In the genomic region with DNA sequence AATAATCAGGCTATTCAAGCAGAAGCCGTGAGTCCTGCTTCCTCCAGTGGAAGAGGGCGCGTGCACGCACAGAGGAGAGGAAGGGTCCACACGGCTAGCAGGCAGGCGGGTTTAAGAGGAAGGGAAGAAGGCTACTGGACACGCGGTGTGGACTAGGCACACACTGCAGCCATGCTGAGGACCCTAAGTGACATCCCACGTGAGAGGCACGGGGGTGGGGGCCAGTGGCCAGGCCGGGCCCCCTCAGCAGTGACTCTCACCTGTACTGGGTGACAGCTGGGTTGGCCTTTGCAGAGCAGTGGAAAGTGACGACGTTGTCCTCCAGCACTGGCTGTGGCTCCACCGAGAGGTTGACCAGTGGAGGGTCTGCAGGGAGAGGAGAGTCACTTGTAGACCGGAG, we compare ENCODE assay signal across 33 cellular contexts.
"Had no signal": no experiment of that assay in that cellular context is flagged by ENCODE, and none has a peak within 500 bp of the region (broad histone marks: within the 10 kb centered on the region; RNA-seq: fewer than 3 reads in every experiment).

No MANE protein-coding gene starts in this region.

- H3K4me3 ChIP-seq: adrenal gland, ascending aorta, breast epithelium, coronary artery, dorsolateral prefrontal cortex had no signal

- H3K4me1 Mint-ChIP-seq: activated B cell treated with CpG ODN at 0.5 μM for 24 hours; activated CD4-positive, alpha-beta T cell treated with anti-CD3 and anti-CD28 coated beads for 36 hours; activated CD4-positive, alpha-beta T cell treated with anti-CD3 and anti-CD28 coated beads, Interleukin-2, amount 10 ng/mL, durations not matched to agents 24 days and 14 days; activated CD8-positive, alpha-beta memory T cell treated with anti-CD3 and anti-CD28 coated beads, Interleukin-2, amount 10 ng/mL, durations not matched to agents 7 days and 5 days; activated naive CD4-positive, alpha-beta T cell treated with anti-CD3 and anti-CD28 coated beads, Interleukin-2, amount 50 U/mL, for 24 hours; activated naive CD8-positive, alpha-beta T cell treated with anti-CD3 and anti-CD28 coated beads for 36 hours; activated naive CD8-positive, alpha-beta T cell treated with anti-CD3 and anti-CD28 coated beads, Interleukin-2, amount 50 U/mL, for 24 hours; central memory CD8-positive, alpha-beta T cell had no signal

- H3K9me3 Mint-ChIP-seq: activated naive CD4-positive, alpha-beta T cell treated with anti-CD3 and anti-CD28 coated beads, Interleukin-2, amount 50 U/mL, for 24 hours had no signal

- H3K27me3 Mint-ChIP-seq: activated CD4-positive, alpha-beta T cell treated with anti-CD3 and anti-CD28 coated beads for 36 hours; activated CD4-positive, alpha-beta T cell treated with anti-CD3 and anti-CD28 coated beads, Interleukin-2, amount 10 ng/mL, durations not matched to agents 24 days and 14 days; activated CD8-positive, alpha-beta memory T cell treated with anti-CD3 and anti-CD28 coated beads, Interleukin-2, amount 10 ng/mL, durations not matched to agents 7 days and 5 days; activated naive CD4-positive, alpha-beta T cell treated with anti-CD3 and anti-CD28 coated beads, Interleukin-2, amount 50 U/mL, for 24 hours; activated naive CD8-positive, alpha-beta T cell treated with anti-CD3 and anti-CD28 coated beads for 36 hours; activated naive CD8-positive, alpha-beta T cell treated with anti-CD3 and anti-CD28 coated beads, Interleukin-2, amount 50 U/mL, for 24 hours; central memory CD8-positive, alpha-beta T cell had no signal

- H3K27ac ChIP-seq: adrenal gland, ascending aorta, breast epithelium, coronary artery, WERI-Rb-1 had no signal

- ATAC-seq: activated CD4-positive, alpha-beta T cell treated with anti-CD3 and anti-CD28 coated beads for 36 hours; activated CD8-positive, alpha-beta memory T cell treated with anti-CD3 and anti-CD28 coated beads, Interleukin-2, amount 10 ng/mL, durations not matched to agents 7 days and 5 days; activated CD8-positive, alpha-beta T cell treated with anti-CD3 and anti-CD28 coated beads, Interleukin-2, amount 10 ng/mL, durations not matched to agents 7 days and 5 days; activated naive CD8-positive, alpha-beta T cell treated with anti-CD3 and anti-CD28 coated beads, Interleukin-2, amount 50 U/mL, for 24 hours; T-helper 17 cell had no signal

- H3K36me3 Mint-ChIP-seq: activated CD4-positive, alpha-beta memory T cell treated with anti-CD3 and anti-CD28 coated beads for 36 hours; activated CD8-positive, alpha-beta memory T cell treated with anti-CD3 and anti-CD28 coated beads, Interleukin-2, amount 10 ng/mL, durations not matched to agents 7 days and 5 days; activated naive CD4-positive, alpha-beta T cell treated with anti-CD3 and anti-CD28 coated beads, Interleukin-2, amount 50 U/mL, for 24 hours; activated naive CD8-positive, alpha-beta T cell treated with anti-CD3 and anti-CD28 coated beads for 36 hours had no signal

- H3K4me3 Mint-ChIP-seq: activated B cell treated with CpG ODN at 0.5 μM for 24 hours; activated CD4-positive, alpha-beta memory T cell treated with anti-CD3 and anti-CD28 coated beads for 36 hours; activated CD4-positive, alpha-beta T cell treated with anti-CD3 and anti-CD28 coated beads for 36 hours; activated CD4-positive, alpha-beta T cell treated with anti-CD3 and anti-CD28 coated beads, Interleukin-2, amount 10 ng/mL, durations not matched to agents 24 days and 14 days; activated CD8-positive, alpha-beta memory T cell treated with anti-CD3 and anti-CD28 coated beads, Interleukin-2, amount 10 ng/mL, durations not matched to agents 7 days and 5 days; activated CD8-positive, alpha-beta T cell treated with anti-CD3 and anti-CD28 coated beads, Interleukin-2, amount 10 ng/mL, durations not matched to agents 7 days and 5 days; activated naive CD4-positive, alpha-beta T cell treated with anti-CD3 and anti-CD28 coated beads for 36 hours; activated naive CD4-positive, alpha-beta T cell treated with anti-CD3 and anti-CD28 coated beads, Interleukin-2, amount 50 U/mL, for 24 hours; activated naive CD8-positive, alpha-beta T cell treated with anti-CD3 and anti-CD28 coated beads for 36 hours; activated naive CD8-positive, alpha-beta T cell treated with anti-CD3 and anti-CD28 coated beads, Interleukin-2, amount 50 U/mL, for 24 hours; activated T-helper 1 cell treated with anti-CD3 and anti-CD28 coated beads, Interleukin-12 subunit alpha, Interleukin-12 subunit beta, Interleukin-2, Interleukin-4 antibody, amounts not matched to agents 30 ng/mL and 10 ng/mL and 1 ng/mL, durations not matched to agents 14 hours and 24 hours and 36 hours; brain; central memory CD8-positive, alpha-beta T cell; dendritic cell treated with granulocyte-macrophage colony-stimulating factor and Interleukin-4, amounts not matched to agents 40 ng/mL and 50 ng/mL, for 4 days; endodermal cell; T-helper 17 cell; T-helper 2 cell treated with Interferon-gamma antibody and Interleukin-4, amounts not matched to agents 5 μg/mL and 100 μg/mL, for 36 hours had no signal

- H3K27ac Mint-ChIP-seq: activated B cell treated with CpG ODN at 0.5 μM for 24 hours; activated CD4-positive, alpha-beta memory T cell treated with anti-CD3 and anti-CD28 coated beads for 36 hours; activated CD4-positive, alpha-beta T cell treated with anti-CD3 and anti-CD28 coated beads for 36 hours; activated CD4-positive, alpha-beta T cell treated with anti-CD3 and anti-CD28 coated beads, Interleukin-2, amount 10 ng/mL, durations not matched to agents 24 days and 14 days; activated CD8-positive, alpha-beta memory T cell treated with anti-CD3 and anti-CD28 coated beads, Interleukin-2, amount 10 ng/mL, durations not matched to agents 7 days and 5 days; activated CD8-positive, alpha-beta T cell treated with anti-CD3 and anti-CD28 coated beads, Interleukin-2, amount 10 ng/mL, durations not matched to agents 7 days and 5 days; activated naive CD4-positive, alpha-beta T cell treated with anti-CD3 and anti-CD28 coated beads for 36 hours; activated naive CD4-positive, alpha-beta T cell treated with anti-CD3 and anti-CD28 coated beads, Interleukin-2, amount 50 U/mL, for 24 hours; activated naive CD8-positive, alpha-beta T cell treated with anti-CD3 and anti-CD28 coated beads for 36 hours; activated naive CD8-positive, alpha-beta T cell treated with anti-CD3 and anti-CD28 coated beads, Interleukin-2, amount 50 U/mL, for 24 hours; activated T-helper 1 cell treated with anti-CD3 and anti-CD28 coated beads, Interleukin-12 subunit alpha, Interleukin-12 subunit beta, Interleukin-2, Interleukin-4 antibody, amounts not matched to agents 30 ng/mL and 10 ng/mL and 1 ng/mL, durations not matched to agents 14 hours and 24 hours and 36 hours; activated T-helper 2 cell treated with anti-CD3 and anti-CD28 coated beads, Interferon-gamma antibody, Interleukin-2, Interleukin-4, amounts not matched to agents 10 μg/mL and 5 μg/mL and 100 μg/mL, durations not matched to agents 14 hours and 24 hours and 36 hours; dendritic cell treated with granulocyte-macrophage colony-stimulating factor and Interleukin-4, amounts not matched to agents 40 ng/mL and 50 ng/mL, for 4 days; endodermal cell; T-helper 17 cell; T-helper 2 cell treated with Interferon-gamma antibody and Interleukin-4, amounts not matched to agents 5 μg/mL and 100 μg/mL, for 36 hours had no signal

- DNase-seq: activated B cell treated with CpG ODN at 0.5 μM for 24 hours; activated CD4-positive, alpha-beta memory T cell treated with anti-CD3 and anti-CD28 coated beads for 36 hours; activated CD4-positive, alpha-beta T cell treated with anti-CD3 and anti-CD28 coated beads for 36 hours; activated CD4-positive, alpha-beta T cell treated with anti-CD3 and anti-CD28 coated beads, Interleukin-2, amount 10 ng/mL, durations not matched to agents 24 days and 14 days; activated CD4-positive, CD25-positive, alpha-beta regulatory T cell treated with anti-CD3 and anti-CD28 coated beads, Interleukin-2, amount 50 U/mL, for 72 hours; activated CD8-positive, alpha-beta memory T cell treated with anti-CD3 and anti-CD28 coated beads, Interleukin-2, amount 10 ng/mL, durations not matched to agents 7 days and 5 days; activated CD8-positive, alpha-beta memory T cell treated with anti-CD3 and anti-CD28 coated beads, Interleukin-2, amount 50 U/mL, for 4 hours; activated CD8-positive, alpha-beta T cell treated with anti-CD3 and anti-CD28 coated beads, Interleukin-2, amount 10 ng/mL, durations not matched to agents 7 days and 5 days; activated effector memory CD4-positive, alpha-beta T cell treated with anti-CD3 and anti-CD28 coated beads, Interleukin-2, amount 50 U/mL, for 16 hours; activated naive CD4-positive, alpha-beta T cell treated with anti-CD3 and anti-CD28 coated beads for 36 hours; activated naive CD8-positive, alpha-beta T cell treated with anti-CD3 and anti-CD28 coated beads for 36 hours; activated naive CD8-positive, alpha-beta T cell treated with anti-CD3 and anti-CD28 coated beads, Interleukin-2, amount 50 U/mL, for 24 hours; activated T-cell treated with anti-CD3 and anti-CD28 coated beads, Interleukin-2, amount 50 U/mL, for 1 hour; activated T-cell treated with anti-CD3 and anti-CD28 coated beads, Interleukin-2, amount 50 U/mL, for 48 hours; adrenal gland; dorsolateral prefrontal cortex; effector memory CD4-positive, alpha-beta T cell; endodermal cell; foreskin fibroblast; T-helper 1 cell; T-helper 17 cell; T1000; WERI-Rb-1 had no signal

- H3K4me1 ChIP-seq: adrenal gland, ascending aorta, breast epithelium had no signal

- H3K36me3 ChIP-seq: adrenal gland, ascending aorta, breast epithelium, WERI-Rb-1 had no signal

- H3K9me3 ChIP-seq: adrenal gland, ascending aorta, breast epithelium had no signal

- H3K27me3 ChIP-seq: adrenal gland, ascending aorta, breast epithelium, dorsolateral prefrontal cortex had no signal
